Comparison of ENCODE assay signal across 1 cellular context in the genomic region with DNA sequence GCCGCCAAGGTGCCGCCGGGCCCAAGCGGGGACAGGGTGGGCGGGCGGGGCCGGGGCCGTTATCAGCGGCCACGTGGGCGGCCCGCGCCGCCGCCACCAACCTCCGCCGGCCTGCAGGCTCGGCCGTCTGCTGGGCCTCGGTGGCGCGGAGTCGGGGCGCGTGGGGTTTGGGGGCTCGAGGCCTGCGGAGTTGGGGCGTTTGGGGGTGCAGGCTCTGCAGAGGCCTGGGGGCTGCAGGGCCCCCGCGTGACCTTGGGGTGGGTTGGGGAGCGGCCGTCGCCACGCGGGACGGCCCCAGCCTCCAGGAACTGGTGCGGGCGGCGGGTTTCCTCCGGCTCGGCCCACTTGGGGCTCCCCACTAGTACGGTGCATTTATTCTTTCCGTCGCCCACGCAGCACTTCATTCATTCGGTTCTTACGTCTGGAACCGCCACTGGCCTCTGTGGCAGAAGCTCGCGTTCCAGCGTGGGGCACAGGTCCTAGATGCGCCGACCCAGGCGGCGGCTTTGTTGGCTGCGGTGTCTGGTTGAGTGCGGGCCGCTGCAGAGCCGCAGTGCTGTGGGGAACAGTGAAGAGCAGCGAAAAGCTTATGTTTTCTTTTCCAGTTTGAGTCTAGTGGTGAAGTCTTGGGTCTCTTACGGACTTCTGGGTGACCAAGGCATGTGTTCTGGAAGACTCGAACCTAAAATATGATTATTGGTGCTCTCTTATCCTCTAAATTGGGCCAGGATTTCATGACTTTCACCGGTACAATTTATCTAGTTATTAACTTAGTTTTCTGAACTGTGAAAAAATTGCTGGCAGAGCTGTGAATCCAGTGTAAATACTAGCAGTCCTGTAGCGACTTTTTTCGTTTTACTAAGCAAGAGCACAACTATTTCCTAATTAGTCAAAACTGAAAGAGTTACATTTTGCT.
A peak's percentile ranks its signal among the peaks of the same experiment; 100 is the strongest.
TF ChIP-seq lines count a peak whose summit lies in the region.

No MANE protein-coding gene starts in this region.

TF ChIP-seq in K562, 482 proteins besides CTCF, POLR2A, EP300 and RAD21 (continued from another document and continues in another):
- TF ChIP-seq, protein P1, sequence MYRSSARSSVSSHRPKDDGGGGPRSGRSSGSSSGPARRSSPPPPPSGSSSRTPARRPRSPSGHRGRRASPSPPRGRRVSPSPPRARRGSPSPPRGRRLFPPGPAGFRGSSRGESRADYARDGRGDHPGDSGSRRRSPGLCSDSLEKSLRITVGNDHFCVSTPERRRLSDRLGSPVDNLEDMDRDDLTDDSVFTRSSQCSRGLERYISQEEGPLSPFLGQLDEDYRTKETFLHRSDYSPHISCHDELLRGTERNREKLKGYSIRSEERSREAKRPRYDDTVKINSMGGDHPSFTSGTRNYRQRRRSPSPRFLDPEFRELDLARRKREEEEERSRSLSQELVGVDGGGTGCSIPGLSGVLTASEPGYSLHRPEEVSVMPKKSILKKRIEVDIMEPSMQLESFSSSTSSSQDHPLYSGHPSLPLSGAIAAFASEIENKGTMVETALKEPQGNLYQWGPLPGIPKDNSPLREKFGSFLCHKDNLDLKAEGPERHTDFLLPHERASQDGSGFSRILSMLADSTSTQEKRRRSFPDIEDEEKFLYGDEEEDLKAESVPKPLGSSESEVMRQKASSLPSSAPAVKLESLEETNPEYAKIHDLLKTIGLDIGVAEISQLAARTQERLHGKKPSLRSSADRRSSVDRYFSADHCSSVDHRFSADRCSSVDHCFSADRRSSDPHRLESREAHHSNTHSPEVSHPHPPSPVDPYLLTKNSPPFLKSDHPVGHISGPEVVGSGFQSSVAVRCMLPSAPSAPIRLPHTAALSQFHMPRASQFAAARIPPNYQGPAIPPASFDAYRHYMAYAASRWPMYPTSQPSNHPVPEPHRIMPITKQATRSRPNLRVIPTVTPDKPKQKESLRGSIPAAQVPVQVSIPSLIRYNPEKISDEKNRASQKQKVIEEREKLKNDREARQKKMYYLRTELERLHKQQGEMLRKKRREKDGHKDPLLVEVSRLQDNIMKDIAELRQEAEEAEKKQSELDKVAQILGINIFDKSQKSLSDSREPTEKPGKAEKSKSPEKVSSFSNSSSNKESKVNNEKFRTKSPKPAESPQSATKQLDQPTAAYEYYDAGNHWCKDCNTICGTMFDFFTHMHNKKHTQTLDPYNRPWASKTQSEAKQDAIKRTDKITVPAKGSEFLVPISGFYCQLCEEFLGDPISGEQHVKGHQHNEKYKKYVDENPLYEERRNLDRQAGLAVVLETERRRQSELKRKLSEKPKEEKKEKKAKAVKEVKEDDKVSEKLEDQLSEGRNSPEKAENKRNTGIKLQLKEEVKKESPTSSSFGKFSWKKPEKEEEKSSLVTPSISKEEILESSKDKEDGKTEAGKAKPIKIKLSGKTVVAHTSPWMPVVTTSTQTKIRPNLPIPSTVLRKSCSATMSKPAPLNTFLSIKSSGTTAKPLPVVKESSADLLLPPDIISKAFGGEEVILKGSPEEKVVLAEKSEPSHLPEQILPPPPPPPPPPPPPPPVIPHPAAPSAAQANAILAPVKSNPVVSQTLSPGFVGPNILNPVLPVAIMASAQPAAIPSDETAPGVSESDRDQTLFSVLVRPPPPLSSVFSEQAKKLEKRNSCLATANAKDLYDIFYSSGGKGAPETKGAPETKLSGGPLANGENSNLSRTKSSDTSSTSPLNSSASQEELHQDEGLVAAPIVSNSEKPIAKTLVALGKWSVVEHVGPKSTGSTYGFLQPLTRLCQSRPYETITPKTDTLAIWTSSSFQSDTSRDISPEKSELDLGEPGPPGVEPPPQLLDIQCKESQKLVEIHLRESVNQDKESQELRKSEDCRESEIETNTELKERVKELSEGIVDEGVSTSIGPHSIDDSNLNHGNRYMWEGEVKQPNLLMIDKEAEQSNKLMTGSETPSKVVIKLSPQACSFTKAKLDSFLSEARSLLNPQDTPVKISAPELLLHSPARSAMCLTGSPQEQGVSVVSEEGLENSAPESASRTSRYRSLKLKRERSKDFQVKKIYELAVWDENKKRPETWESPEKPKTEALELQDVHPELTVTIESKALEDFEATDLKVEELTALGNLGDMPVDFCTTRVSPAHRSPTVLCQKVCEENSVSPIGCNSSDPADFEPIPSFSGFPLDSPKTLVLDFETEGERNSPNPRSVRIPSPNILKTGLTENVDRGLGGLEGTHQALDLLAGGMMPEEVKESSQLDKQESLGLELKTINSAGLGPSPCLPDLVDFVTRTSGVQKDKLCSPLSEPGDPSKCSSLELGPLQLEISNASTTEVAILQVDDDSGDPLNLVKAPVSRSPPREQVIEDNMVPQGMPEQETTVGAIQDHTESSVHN (IDR thresholded peaks at IDR 0.05; ENCODE audit: borderline replicate concordance in 1 of 2, low read depth in 1 of 2) = no peak
- TF ChIP-seq NONO (IDR thresholded peaks at IDR 0.05; ENCODE audit: low read depth in 2 of 2, low read length in 1 of 2) = no peak
- no peak for TF ChIP-seq ZNF695 (CRISPR knock-in tag; IDR thresholded peaks at IDR 0.05)
- TF ChIP-seq ZNF253 (CRISPR knock-in tag; conservative IDR thresholded peaks at IDR 0.05) = no peak
- no peak for TF ChIP-seq PTBP1 (IDR thresholded peaks at IDR 0.05; ENCODE audit: low read depth, low read length)
- no peak for TF ChIP-seq ZNF57 (CRISPR knock-in tag; IDR thresholded peaks at IDR 0.05)
- TF ChIP-seq NR2F6 (CRISPR knock-in tag; IDR thresholded peaks at IDR 0.05) = no peak
- TF ChIP-seq, protein P2, sequence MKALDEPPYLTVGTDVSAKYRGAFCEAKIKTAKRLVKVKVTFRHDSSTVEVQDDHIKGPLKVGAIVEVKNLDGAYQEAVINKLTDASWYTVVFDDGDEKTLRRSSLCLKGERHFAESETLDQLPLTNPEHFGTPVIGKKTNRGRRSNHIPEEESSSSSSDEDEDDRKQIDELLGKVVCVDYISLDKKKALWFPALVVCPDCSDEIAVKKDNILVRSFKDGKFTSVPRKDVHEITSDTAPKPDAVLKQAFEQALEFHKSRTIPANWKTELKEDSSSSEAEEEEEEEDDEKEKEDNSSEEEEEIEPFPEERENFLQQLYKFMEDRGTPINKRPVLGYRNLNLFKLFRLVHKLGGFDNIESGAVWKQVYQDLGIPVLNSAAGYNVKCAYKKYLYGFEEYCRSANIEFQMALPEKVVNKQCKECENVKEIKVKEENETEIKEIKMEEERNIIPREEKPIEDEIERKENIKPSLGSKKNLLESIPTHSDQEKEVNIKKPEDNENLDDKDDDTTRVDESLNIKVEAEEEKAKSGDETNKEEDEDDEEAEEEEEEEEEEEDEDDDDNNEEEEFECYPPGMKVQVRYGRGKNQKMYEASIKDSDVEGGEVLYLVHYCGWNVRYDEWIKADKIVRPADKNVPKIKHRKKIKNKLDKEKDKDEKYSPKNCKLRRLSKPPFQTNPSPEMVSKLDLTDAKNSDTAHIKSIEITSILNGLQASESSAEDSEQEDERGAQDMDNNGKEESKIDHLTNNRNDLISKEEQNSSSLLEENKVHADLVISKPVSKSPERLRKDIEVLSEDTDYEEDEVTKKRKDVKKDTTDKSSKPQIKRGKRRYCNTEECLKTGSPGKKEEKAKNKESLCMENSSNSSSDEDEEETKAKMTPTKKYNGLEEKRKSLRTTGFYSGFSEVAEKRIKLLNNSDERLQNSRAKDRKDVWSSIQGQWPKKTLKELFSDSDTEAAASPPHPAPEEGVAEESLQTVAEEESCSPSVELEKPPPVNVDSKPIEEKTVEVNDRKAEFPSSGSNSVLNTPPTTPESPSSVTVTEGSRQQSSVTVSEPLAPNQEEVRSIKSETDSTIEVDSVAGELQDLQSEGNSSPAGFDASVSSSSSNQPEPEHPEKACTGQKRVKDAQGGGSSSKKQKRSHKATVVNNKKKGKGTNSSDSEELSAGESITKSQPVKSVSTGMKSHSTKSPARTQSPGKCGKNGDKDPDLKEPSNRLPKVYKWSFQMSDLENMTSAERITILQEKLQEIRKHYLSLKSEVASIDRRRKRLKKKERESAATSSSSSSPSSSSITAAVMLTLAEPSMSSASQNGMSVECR (CRISPR knock-in tag; IDR thresholded peaks at IDR 0.05) = no peak
- no peak; the same call in 1 of the 2 replicates for TF ChIP-seq STAT5A (IDR thresholded peaks at IDR 0.05; ENCODE audit: borderline replicate concordance, low read length)
- TF ChIP-seq KLF6 (CRISPR knock-in tag; IDR thresholded peaks at IDR 0.05; ENCODE audit: borderline replicate concordance) = 0 out of 2 replicates have a peak, but pooled peaks have one; percentile 2
- no peak for TF ChIP-seq TBP (optimal IDR thresholded peaks at IDR 0.05; ENCODE audit: low read depth, low read length)
- TF ChIP-seq ATF4 (CRISPR knock-in tag; IDR thresholded peaks at IDR 0.05) = no peak
- TF ChIP-seq CHD2 (IDR thresholded peaks at IDR 0.05; ENCODE audit: low read depth, low read length) = peak; percentile 39
- TF ChIP-seq, protein P3, sequence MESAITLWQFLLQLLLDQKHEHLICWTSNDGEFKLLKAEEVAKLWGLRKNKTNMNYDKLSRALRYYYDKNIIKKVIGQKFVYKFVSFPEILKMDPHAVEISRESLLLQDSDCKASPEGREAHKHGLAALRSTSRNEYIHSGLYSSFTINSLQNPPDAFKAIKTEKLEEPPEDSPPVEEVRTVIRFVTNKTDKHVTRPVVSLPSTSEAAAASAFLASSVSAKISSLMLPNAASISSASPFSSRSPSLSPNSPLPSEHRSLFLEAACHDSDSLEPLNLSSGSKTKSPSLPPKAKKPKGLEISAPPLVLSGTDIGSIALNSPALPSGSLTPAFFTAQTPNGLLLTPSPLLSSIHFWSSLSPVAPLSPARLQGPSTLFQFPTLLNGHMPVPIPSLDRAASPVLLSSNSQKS (CRISPR knock-in tag; IDR thresholded peaks at IDR 0.05) = no peak; the same call in none of the 2 replicates
- no peak for TF ChIP-seq ETS1 (conservative IDR thresholded peaks at IDR 0.05; ENCODE audit: control insufficient read depth, low read depth, low read length)
- TF ChIP-seq SMAD3 (CRISPR knock-in tag; conservative IDR thresholded peaks at IDR 0.05) = 0 out of 2 replicates have a peak, but pooled peaks have one; percentile 35
- TF ChIP-seq, protein P4, sequence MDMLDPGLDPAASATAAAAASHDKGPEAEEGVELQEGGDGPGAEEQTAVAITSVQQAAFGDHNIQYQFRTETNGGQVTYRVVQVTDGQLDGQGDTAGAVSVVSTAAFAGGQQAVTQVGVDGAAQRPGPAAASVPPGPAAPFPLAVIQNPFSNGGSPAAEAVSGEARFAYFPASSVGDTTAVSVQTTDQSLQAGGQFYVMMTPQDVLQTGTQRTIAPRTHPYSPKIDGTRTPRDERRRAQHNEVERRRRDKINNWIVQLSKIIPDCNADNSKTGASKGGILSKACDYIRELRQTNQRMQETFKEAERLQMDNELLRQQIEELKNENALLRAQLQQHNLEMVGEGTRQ (CRISPR knock-in tag; IDR thresholded peaks at IDR 0.05) = no peak
- no peak for TF ChIP-seq BDP1 (IDR thresholded peaks at IDR 0.05; ENCODE audit: insufficient read depth, insufficient read length)
- peak; percentile 32; the same call in 1 of the 2 replicates for TF ChIP-seq ZNF23 (CRISPR knock-in tag; IDR thresholded peaks at IDR 0.05)
- TF ChIP-seq ZNF12 (CRISPR knock-in tag; IDR thresholded peaks at IDR 0.05) = no peak
- TF ChIP-seq CREB1 (IDR thresholded peaks at IDR 0.05) = no peak
- TF ChIP-seq CREB1 (CRISPR knock-in tag; IDR thresholded peaks at IDR 0.05) = no peak
- peak; percentile 73; the same call in 1 of the 2 replicates for TF ChIP-seq HDAC8 (tag; IDR thresholded peaks at IDR 0.05)
- no peak for TF ChIP-seq IFI16 (CRISPR knock-in tag; IDR thresholded peaks at IDR 0.05)
- no peak for TF ChIP-seq ZNF444 (CRISPR knock-in tag; IDR thresholded peaks at IDR 0.05)
- no peak for TF ChIP-seq LCOR (CRISPR knock-in tag; IDR thresholded peaks at IDR 0.05)
- TF ChIP-seq ZNF717 (CRISPR knock-in tag; IDR thresholded peaks at IDR 0.05) = no peak
- TF ChIP-seq SNRNP70 (optimal IDR thresholded peaks at IDR 0.05; ENCODE audit: low read depth, low read length) = no peak
- no peak for TF ChIP-seq ZFX (CRISPR knock-in tag; IDR thresholded peaks at IDR 0.05)
- TF ChIP-seq ETS2 (tag; IDR thresholded peaks at IDR 0.05; ENCODE audit: borderline replicate concordance, poor library complexity, severe bottlenecking) = no peak
- no peak for TF ChIP-seq CEBPB (tag; IDR thresholded peaks at IDR 0.05)
- peak; percentile 74; the same call in 1 of the 2 replicates for TF ChIP-seq CREB3 (tag; conservative IDR thresholded peaks at IDR 0.05; ENCODE audit: low read depth)
- TF ChIP-seq ZNF639 (CRISPR knock-in tag; conservative IDR thresholded peaks at IDR 0.05 in 1 of 2, IDR thresholded peaks at IDR 0.05 in 1 of 2) = no peak
